Comparison of ENCODE assay signal across 21 cellular contexts in the genomic region with DNA sequence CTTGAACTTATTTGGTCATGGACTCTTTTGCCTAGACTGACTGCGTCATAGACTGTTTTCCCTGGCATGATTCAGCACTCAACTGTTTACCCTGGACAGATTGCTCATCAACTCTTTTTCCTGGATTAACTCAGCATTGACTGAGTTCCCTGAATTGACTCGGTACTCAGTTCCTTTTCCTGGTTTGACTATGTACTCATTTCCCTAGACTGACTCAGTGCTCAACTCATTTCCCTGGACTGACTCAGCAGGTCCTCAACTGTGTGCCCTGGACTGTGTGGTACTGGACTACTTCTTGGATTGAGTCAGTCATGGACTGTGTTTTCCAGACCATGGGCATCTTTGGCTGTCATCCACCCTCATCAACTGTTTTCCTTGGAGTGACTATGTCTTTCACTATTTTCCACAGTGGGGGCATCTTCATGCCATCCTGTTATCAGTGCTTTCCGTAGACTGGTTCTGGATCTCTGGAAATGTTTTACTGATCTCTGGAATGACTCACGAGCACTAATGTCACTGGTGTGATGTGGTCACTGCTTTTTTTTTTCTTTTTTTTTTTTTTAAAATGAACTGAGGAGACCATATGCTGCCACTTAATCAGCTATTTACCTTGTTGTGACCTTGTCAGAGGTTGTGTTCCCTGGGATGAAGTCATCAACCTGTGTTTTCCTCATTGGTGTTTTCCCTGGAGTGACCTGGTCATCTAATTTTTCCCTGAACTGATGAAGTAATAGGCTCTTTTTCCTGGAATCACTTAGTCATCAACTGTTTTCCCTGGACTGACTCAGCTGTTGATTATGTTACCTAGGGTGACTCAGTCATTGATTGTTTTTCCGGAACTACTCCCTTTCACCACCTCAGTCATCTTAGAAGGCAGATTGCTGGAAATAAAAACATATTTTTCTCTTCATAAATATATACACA.
DNase-seq lines count a peak whose midpoint lies in the region; ATAC-seq, FAIRE-seq and TF ChIP-seq lines count a peak whose summit lies in the region.
"Had no signal": no experiment of that assay in that cellular context is flagged by ENCODE, and none has a peak within 500 bp of the region (broad histone marks: within the 10 kb centered on the region; RNA-seq: fewer than 3 reads in every experiment).

No MANE protein-coding gene starts in this region.

- no peak for TF ChIP-seq POLR2A in A549 (IDR thresholded peaks at IDR 0.05; ENCODE audit: low read length)

- peak; percentile 13 to 94 for DNase-seq in A549 (ENCODE audit: low read depth in 1 of 2, low spot score in 1 of 2)
- DNase-seq in HS-5 (ENCODE audit: low read depth): peak; percentile 76
- DNase-seq in amniotic epithelial cell (ENCODE audit: low read depth): peak; percentile 7
- DNase-seq in OCI-LY7 (ENCODE audit: low spot score): no peak
- DNase-seq: ACHN; activated B cell treated with CpG ODN at 0.5 μM for 24 hours; activated T-cell treated with anti-CD3 and anti-CD28 coated beads, Interleukin-2, amount 50 U/mL, for 4 hours; brain microvascular endothelial cell; CD4-positive, CD25-positive, alpha-beta regulatory T cell; DMS79; left lung; NCI-H526 treated with DMSO at 0.1 percent for 48 hours; spleen; stimulated activated CD4-positive, alpha-beta T cell treated with anti-CD3 and anti-CD28 coated beads, Interleukin-4, amount 100 ng/mL, for 4 hours; T-helper 17 cell had no signal

- no TSS peak for BruUV-seq in OCI-LY7 (replicated peaks; lab: Mats Ljungman, UMichigan)

- peaks cover 12% of the 10 kb centered on the region for H3K4me1 ChIP-seq in A549
- H3K4me1 ChIP-seq in OCI-LY7 (ENCODE audit: insufficient read depth, low read length, poor library complexity, severe bottlenecking): no peaks in the 10 kb centered on the region
- H3K4me1 ChIP-seq: left lung, SJSA1, spleen, vagina had no signal

- intact Hi-C loops in OCI-LY7 (cut with micrococcal nuclease; ENCODE audit: unreplicated experiment): no loop called here

- 2% methylated on average over 5 of the region's 5 CpGs for WGBS in A549 (ENCODE audit: missing lambda C conversion rate)

- POLR2A ChIA-PET in A549 (lab: Yijun Ruan, JAX) (no interaction called here), OCI-LY7 (lab: Charles Lee) (no interaction called here)

- H3K4me2 ChIP-seq in A549 (peak overlapping the region; percentile 47; the same call in 2 of the 3 replicates), OCI-LY7 (ENCODE audit: low read length) (no peak overlapping the region)

- FAIRE-seq in A549 (lab: Jason Lieb, UNC): peak; percentile 79
- FAIRE-seq in islet of Langerhans (lab: Jason Lieb, UNC): peak; percentile 100

- no peak overlapping the region for H3K4me3 ChIP-seq in A549
- no peak overlapping the region for H3K4me3 ChIP-seq in OCI-LY7 (ENCODE audit: low read depth, low read length, poor library complexity, severe bottlenecking)
- H3K4me3 ChIP-seq: left lung, SJSA1, spleen, vagina had no signal

- no peak for TF ChIP-seq RAD21 in A549 (conservative IDR thresholded peaks at IDR 0.05 in 1 of 2, IDR thresholded peaks at IDR 0.05 in 1 of 2)

- TF ChIP-seq EP300 in A549 (IDR thresholded peaks at IDR 0.05): peak; percentile 34 to 55; a peak in 4 of 5 replicates

- TF ChIP-seq CTCF in A549 (IDR thresholded peaks at IDR 0.05): no peak
- no peak for TF ChIP-seq CTCF in OCI-LY7 (conservative IDR thresholded peaks at IDR 0.05; ENCODE audit: low read length)

- ATAC-seq in A549: peak; percentile 95 to 97
- no peak for ATAC-seq in HG02610 (IDR thresholded peaks at IDR 0.05; ENCODE audit: unreplicated experiment)
- ATAC-seq in GM19023 (IDR thresholded peaks at IDR 0.05; ENCODE audit: unreplicated experiment): no peak
- no peak for ATAC-seq in HG02852 (IDR thresholded peaks at IDR 0.05; ENCODE audit: unreplicated experiment)
- ATAC-seq: activated T-cell treated with anti-CD3 and anti-CD28 coated beads, Interleukin-2, amount 50 U/mL, for 4 hours; left lung; T-helper 17 cell had no signal

- no peaks in the 10 kb centered on the region for H3K79me2 ChIP-seq in OCI-LY7 (ENCODE audit: insufficient read depth, low read depth, low read length)

- H3K27ac ChIP-seq in A549: peak overlapping the region; percentile 83
- no peak overlapping the region for H3K27ac ChIP-seq in OCI-LY7 (ENCODE audit: low read depth, low read length, poor library complexity, severe bottlenecking)
- H3K27ac ChIP-seq: brain microvascular endothelial cell, left lung, SJSA1, spleen, vagina had no signal

- H3K9me3 ChIP-seq in A549: peaks cover 18% of the 10 kb centered on the region; the same call in 2 of the 3 replicates
- no peaks in the 10 kb centered on the region for H3K9me3 ChIP-seq in OCI-LY7 (ENCODE audit: low read length)
- H3K9me3 ChIP-seq: left lung, SJSA1, vagina had no signal

- H4K20me1 ChIP-seq in OCI-LY7 (ENCODE audit: insufficient read depth, low read length): no peaks in the 10 kb centered on the region

- H3K9me2 ChIP-seq in OCI-LY7 (ENCODE audit: insufficient read depth, low read length): no peaks in the 10 kb centered on the region

- no peak overlapping the region for H2AFZ ChIP-seq in OCI-LY7 (ENCODE audit: low read length)

- H3K36me3 ChIP-seq in OCI-LY7 (ENCODE audit: insufficient read depth, low read length): no peaks in the 10 kb centered on the region
- H3K36me3 ChIP-seq: brain microvascular endothelial cell, left lung, SJSA1, spleen, vagina had no signal

- CTCF ChIA-PET in A549 (lab: Yijun Ruan, JAX) (no interaction called here), OCI-LY7 (lab: Charles Lee; ENCODE audit: unreplicated experiment) (no interaction called here)

TF ChIP-seq in A549, 52 proteins besides CTCF, POLR2A, EP300 and RAD21:
- TF ChIP-seq JUNB (IDR thresholded peaks at IDR 0.05) (no peak), JUN (IDR thresholded peaks at IDR 0.05) (peak in 1 of 2 experiments; percentile 40; a peak in 1 of 5 replicates), MYC (IDR thresholded peaks at IDR 0.05; ENCODE audit: borderline replicate concordance, low read length) (no peak), RFX5 (IDR thresholded peaks at IDR 0.05) (no peak), NFE2L2 (conservative IDR thresholded peaks at IDR 0.05; ENCODE audit: low read length) (peak; percentile 36; the same call in 1 of the 2 replicates), CBX8 (IDR thresholded peaks at IDR 0.05) (no peak), CHD4 (IDR thresholded peaks at IDR 0.05; ENCODE audit: borderline replicate concordance) (no peak), CBX2 (IDR thresholded peaks at IDR 0.05; ENCODE audit: borderline replicate concordance, low read depth) (no peak), EHF (CRISPR knock-in tag; IDR thresholded peaks at IDR 0.05) (no peak), FOSB (CRISPR knock-in tag; IDR thresholded peaks at IDR 0.05) (no peak), FOSL2 (IDR thresholded peaks at IDR 0.05) (peak; percentile 82), FOSL2 (CRISPR knock-in tag; IDR thresholded peaks at IDR 0.05) (no peak), TP53 (CRISPR knock-in tag; IDR thresholded peaks at IDR 0.05) (no peak), POLR2AphosphoS2 (conservative IDR thresholded peaks at IDR 0.05; ENCODE audit: low read length) (no peak), PHF8 (IDR thresholded peaks at IDR 0.05; ENCODE audit: borderline replicate concordance, low read depth) (no peak), MAZ (IDR thresholded peaks at IDR 0.05; ENCODE audit: borderline replicate concordance, low read depth, low read length) (no peak), ZNF302 (CRISPR knock-in tag; IDR thresholded peaks at IDR 0.05) (no peak), HEYL (CRISPR knock-in tag; IDR thresholded peaks at IDR 0.05) (no peak), CHD2 (IDR thresholded peaks at IDR 0.05; ENCODE audit: low read length, partially characterized antibody) (no peak), NPAS2 (CRISPR knock-in tag; IDR thresholded peaks at IDR 0.05; ENCODE audit: borderline replicate concordance) (no peak), KDM1A (IDR thresholded peaks at IDR 0.05; ENCODE audit: low read depth) (no peak), ZFP36 (IDR thresholded peaks at IDR 0.05; ENCODE audit: borderline replicate concordance, partially characterized antibody) (no peak)
- TF ChIP-seq, protein P1, sequence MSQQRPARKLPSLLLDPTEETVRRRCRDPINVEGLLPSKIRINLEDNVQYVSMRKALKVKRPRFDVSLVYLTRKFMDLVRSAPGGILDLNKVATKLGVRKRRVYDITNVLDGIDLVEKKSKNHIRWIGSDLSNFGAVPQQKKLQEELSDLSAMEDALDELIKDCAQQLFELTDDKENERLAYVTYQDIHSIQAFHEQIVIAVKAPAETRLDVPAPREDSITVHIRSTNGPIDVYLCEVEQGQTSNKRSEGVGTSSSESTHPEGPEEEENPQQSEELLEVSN (IDR thresholded peaks at IDR 0.05; ENCODE audit: borderline replicate concordance, low read depth): no peak
- TF ChIP-seq, protein P2, sequence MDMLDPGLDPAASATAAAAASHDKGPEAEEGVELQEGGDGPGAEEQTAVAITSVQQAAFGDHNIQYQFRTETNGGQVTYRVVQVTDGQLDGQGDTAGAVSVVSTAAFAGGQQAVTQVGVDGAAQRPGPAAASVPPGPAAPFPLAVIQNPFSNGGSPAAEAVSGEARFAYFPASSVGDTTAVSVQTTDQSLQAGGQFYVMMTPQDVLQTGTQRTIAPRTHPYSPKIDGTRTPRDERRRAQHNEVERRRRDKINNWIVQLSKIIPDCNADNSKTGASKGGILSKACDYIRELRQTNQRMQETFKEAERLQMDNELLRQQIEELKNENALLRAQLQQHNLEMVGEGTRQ (IDR thresholded peaks at IDR 0.05): no peak
- TF ChIP-seq, protein P3, sequence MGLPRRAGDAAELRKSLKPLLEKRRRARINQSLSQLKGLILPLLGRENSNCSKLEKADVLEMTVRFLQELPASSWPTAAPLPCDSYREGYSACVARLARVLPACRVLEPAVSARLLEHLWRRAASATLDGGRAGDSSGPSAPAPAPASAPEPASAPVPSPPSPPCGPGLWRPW (IDR thresholded peaks at IDR 0.05): peak; percentile 47; the same call in 1 of the 2 replicates

Comparison
In these comparisons a context has a peak if more than half of its experiments do, and no peak if none do; other contexts are left out.
1. ATAC-seq: peak in A549 (2 of 2); none in HG02610 (single experiment), GM19023 (single experiment) and HG02852 (single experiment).